8 cellular contexts compared by ENCODE assay signal in genomic region chr12:10673660-10674384, GRCh38. TPM values are rescaled to one million over a fixed set of nuclear protein-coding genes. Genes with fewer than 3 reads are reported as not detected.
DNase-seq lines count a peak whose midpoint lies in the region; ATAC-seq, FAIRE-seq and TF ChIP-seq lines count a peak whose summit lies in the region.

A gene with protein sequence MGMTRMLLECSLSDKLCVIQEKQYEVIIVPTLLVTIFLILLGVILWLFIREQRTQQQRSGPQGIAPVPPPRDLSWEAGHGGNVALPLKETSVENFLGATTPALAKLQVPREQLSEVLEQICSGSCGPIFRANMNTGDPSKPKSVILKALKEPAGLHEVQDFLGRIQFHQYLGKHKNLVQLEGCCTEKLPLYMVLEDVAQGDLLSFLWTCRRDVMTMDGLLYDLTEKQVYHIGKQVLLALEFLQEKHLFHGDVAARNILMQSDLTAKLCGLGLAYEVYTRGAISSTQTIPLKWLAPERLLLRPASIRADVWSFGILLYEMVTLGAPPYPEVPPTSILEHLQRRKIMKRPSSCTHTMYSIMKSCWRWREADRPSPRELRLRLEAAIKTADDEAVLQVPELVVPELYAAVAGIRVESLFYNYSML (minus strand): TSS chr12:10674052. CDS start chr12:10634618, 39,434 bp downstream.

- FAIRE-seq in urothelium cell line (lab: Jason Lieb, UNC) = peak; percentile 99

- H3K9me3 ChIP-seq in right atrium auricular region = no peaks in the 10 kb centered on the region

- DNase-seq in Ammon's horn (ENCODE audit: low spot score) (peak; percentile 48), SW480 (ENCODE audit: low spot score) (peak; percentile 99), right atrium auricular region (ENCODE audit: low spot score) (no peak), pulmonary artery endothelial cell (ENCODE audit: low read depth, low spot score) (no peak), urothelium cell line (ENCODE audit: low spot score) (peak; percentile 89)
- DNase-seq in activated naive CD8-positive, alpha-beta T cell treated with anti-CD3 and anti-CD28 coated beads, Interleukin-2, amount 50 U/mL, for 16 hours (ENCODE audit: low read depth, low spot score) = peak; percentile 56

- H3K4me1 ChIP-seq in right atrium auricular region = peaks cover 0 to 10% of the 10 kb centered on the region in 2 donors

- TF ChIP-seq CTCF in LNCAP (IDR thresholded peaks at IDR 0.05) (peak; percentile 99), right atrium auricular region (IDR thresholded peaks at IDR 0.05) (peak; percentile 55 to 82)

- H3K36me3 ChIP-seq in right atrium auricular region = no peaks in the 10 kb centered on the region

- H3K27ac ChIP-seq in right atrium auricular region = peak within 1 kb of the TSS in 1 of 2 donors; percentile 21

- peak; percentile 83 for ATAC-seq in GM19438 (IDR thresholded peaks at IDR 0.05; ENCODE audit: low read depth, unreplicated experiment)

- peak within 1 kb of the TSS; percentile 32 to 53 for H3K4me3 ChIP-seq in right atrium auricular region

- H3K27me3 ChIP-seq in right atrium auricular region = peaks cover 0 to 8% of the 10 kb centered on the region in 2 donors

RNA-seq across cellular contexts. Expression of the gene that starts here (rescaled TPM):
- under 1 TPM in 1 of 2 donors, not detected in 1; 0.12 TPM for total RNA-seq in right atrium auricular region
- 21.8 and 25.5 TPM in 2 replicates for total RNA-seq in pulmonary artery endothelial cell

Comparison
In these comparisons a context has a peak if more than half of its experiments do, and no peak if none do; other contexts are left out.
1. RNA of the gene that starts here (total RNA-seq): 21.8 to 25.5 TPM in pulmonary artery endothelial cell; 0.12 TPM in right atrium auricular region; every median in the first group is over 10 times any median in the second.
2. DNase-seq: peak in Ammon's horn (single experiment), SW480 (single experiment), activated naive CD8-positive, alpha-beta T cell treated with anti-CD3 and anti-CD28 coated beads, Interleukin-2, amount 50 U/mL, for 16 hours (single experiment) and urothelium cell line (single experiment); none in right atrium auricular region (single experiment) and pulmonary artery endothelial cell (single experiment).